8 cellular contexts compared by ENCODE assay signal in genomic region chr12:51269174-51270066, GRCh38. TPM values are rescaled to one million over a fixed set of nuclear protein-coding genes. Genes with fewer than 3 reads are reported as not detected.
DNase-seq lines count a peak whose midpoint lies in the region; ATAC-seq and TF ChIP-seq lines count a peak whose summit lies in the region.

No MANE protein-coding gene starts in this region.

- peak overlapping the region in 1 of 7 donors; percentile 68 for H3K27ac Mint-ChIP-seq in CD14-positive monocyte
- H3K27ac Mint-ChIP-seq in stimulated activated effector memory CD8-positive, alpha-beta T cell treated with anti-CD3 and anti-CD28 coated beads, Interleukin-12 subunit alpha, Interleukin-12 subunit beta, amount 100 ng/mL, for 72 hours: peak overlapping the region; percentile 20

- H3K9me3 Mint-ChIP-seq in CD14-positive monocyte: peaks cover 0 to 8% (median 2%) of the 10 kb centered on the region in 7 donors
- H3K9me3 Mint-ChIP-seq in stimulated activated effector memory CD8-positive, alpha-beta T cell treated with anti-CD3 and anti-CD28 coated beads, Interleukin-12 subunit alpha, Interleukin-12 subunit beta, amount 100 ng/mL, for 72 hours: no peaks in the 10 kb centered on the region

- peaks cover 0 to 15% of the 10 kb centered on the region in 2 donors for H3K36me3 Mint-ChIP-seq in CD14-positive monocyte
- no peaks in the 10 kb centered on the region for H3K36me3 Mint-ChIP-seq in stimulated activated effector memory CD8-positive, alpha-beta T cell treated with anti-CD3 and anti-CD28 coated beads, Interleukin-12 subunit alpha, Interleukin-12 subunit beta, amount 100 ng/mL, for 72 hours

- H3K4me1 Mint-ChIP-seq in CD14-positive monocyte: peaks cover 18% of the 10 kb centered on the region
- peaks cover 30% of the 10 kb centered on the region for H3K4me1 Mint-ChIP-seq in stimulated activated effector memory CD8-positive, alpha-beta T cell treated with anti-CD3 and anti-CD28 coated beads, Interleukin-12 subunit alpha, Interleukin-12 subunit beta, amount 100 ng/mL, for 72 hours

- H3K27me3 Mint-ChIP-seq in CD14-positive monocyte (ENCODE audit: low read depth in 3 of 3): peaks cover 35 to 51% (median 41%) of the 10 kb centered on the region in 3 donors

- no peak overlapping the region for H3K27ac ChIP-seq in ectodermal cell (ENCODE audit: insufficient read depth, low read depth, low read length, poor library complexity, severe bottlenecking)
- no peak overlapping the region for H3K27ac ChIP-seq in mesodermal cell (ENCODE audit: low read depth, low read length, severe bottlenecking)

- intact Hi-C loops in CD14-positive monocyte (cut with micrococcal nuclease): loop anchor here in 1 of 2 donors (10.0 kb wide), 2 partner anchors 55 to 75 kb away; partner anchors contain the start of genes CELA1 and POU6F1

- H3K9me3 ChIP-seq in ectodermal cell (ENCODE audit: control insufficient read depth, low read length) (no peaks in the 10 kb centered on the region), mesodermal cell (ENCODE audit: control insufficient read depth, low read length) (no peaks in the 10 kb centered on the region)

- H3K27me3 ChIP-seq in ectodermal cell (ENCODE audit: control insufficient read depth, insufficient read depth, low read length, poor library complexity, severe bottlenecking): peaks cover 30% of the 10 kb centered on the region

- no peaks in the 10 kb centered on the region for H3K36me3 ChIP-seq in ectodermal cell (ENCODE audit: control insufficient read depth, insufficient read depth, low read length)
- no peaks in the 10 kb centered on the region for H3K36me3 ChIP-seq in mesodermal cell (ENCODE audit: control insufficient read depth, insufficient read depth, low read length)

- in situ Hi-C loops in KBM-7 (cut with MboI; ENCODE audit: low pct_unique_long_range_greater_than_20kb, low sequenced_read_pairs): no loop called here

- WGBS in ectodermal cell, 2 experiments: 8% methylated on average over 59 of the region's 59 CpGs
- 12 to 21% methylated on average over 19 to 45 of the region's 59 CpGs for WGBS in mesodermal cell (ENCODE audit: insufficient coverage in 2 of 2), 2 experiments

- DNase-seq in CD14-positive monocyte (ENCODE audit: low spot score) (no peak), KBM-7 (peak; percentile 43), DMS114 treated with DMSO at 0.1 percent for 48 hours (lab: John Stamatoyannopoulos, UW; ENCODE audit: unreplicated experiment) (no peak)
- peak; percentile 63 to 68 for DNase-seq in activated CD4-positive, alpha-beta T cell treated with anti-CD3 and anti-CD28 coated beads for 4 hours
- DNase-seq in stimulated activated effector memory CD8-positive, alpha-beta T cell treated with anti-CD3 and anti-CD28 coated beads, Interleukin-12 subunit alpha, Interleukin-12 subunit beta, amount 100 ng/mL, for 72 hours (ENCODE audit: low spot score in 2 of 2): peak; percentile 22 to 62

- H3K4me3 Mint-ChIP-seq in CD14-positive monocyte: peak overlapping the region; percentile 87 to 93
- H3K4me3 Mint-ChIP-seq in stimulated activated effector memory CD8-positive, alpha-beta T cell treated with anti-CD3 and anti-CD28 coated beads, Interleukin-12 subunit alpha, Interleukin-12 subunit beta, amount 100 ng/mL, for 72 hours: peak overlapping the region; percentile 91

- ATAC-seq in GM21381 (IDR thresholded peaks at IDR 0.05; ENCODE audit: unreplicated experiment): peak; percentile 39
- ATAC-seq in stimulated activated effector memory CD8-positive, alpha-beta T cell treated with anti-CD3 and anti-CD28 coated beads, Interleukin-12 subunit alpha, Interleukin-12 subunit beta, amount 100 ng/mL, for 72 hours: peak; percentile 61

- peak overlapping the region; percentile 53 for H3K4me3 ChIP-seq in ectodermal cell (ENCODE audit: insufficient read depth, low read depth, low read length)
- H3K4me3 ChIP-seq in mesodermal cell (ENCODE audit: extremely low read depth, insufficient read depth, low read length, poor library complexity, severe bottlenecking): peak overlapping the region; percentile 70

- TF ChIP-seq CTCF in CD14-positive monocyte (IDR thresholded peaks at IDR 0.05): no peak

- H3K4me1 ChIP-seq in ectodermal cell (ENCODE audit: control insufficient read depth, insufficient read depth, low read length) (no peaks in the 10 kb centered on the region), mesodermal cell (ENCODE audit: control insufficient read depth, insufficient read depth, low read length, poor library complexity, severe bottlenecking) (peaks cover 3% of the 10 kb centered on the region)

RNA-seq across cellular contexts. Expression of gene SMAGP, which starts 0.8 kb away (rescaled TPM):
- 1 to 10 TPM; 3.0 to 6.6 TPM for polyA plus RNA-seq in CD14-positive monocyte
- polyA plus RNA-seq in ectodermal cell (2013, experiment 1 of 4): 16.6 TPM
- 23.8 TPM for polyA plus RNA-seq in ectodermal cell (2013, experiment 2 of 4)
- 16.9 TPM for polyA plus RNA-seq in ectodermal cell (2013, experiment 3 of 4)
- 17.1 TPM for polyA plus RNA-seq in ectodermal cell (2013, experiment 4 of 4)
- polyA plus RNA-seq in mesodermal cell (2013, experiment 1 of 2): 13.4 TPM
- 11.2 TPM for polyA plus RNA-seq in mesodermal cell (2013, experiment 2 of 2)

RNA-seq across cellular contexts. Expression of gene DAZAP2, which starts 30.8 kb away (rescaled TPM):
- polyA plus RNA-seq in CD14-positive monocyte: 1,000 to 10,000 TPM; 1,697 to 2,004 TPM
- 48.5 TPM for polyA plus RNA-seq in ectodermal cell (2013, experiment 1 of 4)
- 50.0 TPM for polyA plus RNA-seq in ectodermal cell (2013, experiment 2 of 4)
- polyA plus RNA-seq in ectodermal cell (2013, experiment 3 of 4): 52.1 TPM
- polyA plus RNA-seq in ectodermal cell (2013, experiment 4 of 4): 69.9 TPM
- polyA plus RNA-seq in mesodermal cell (2013, experiment 1 of 2): 128 TPM
- 107 TPM for polyA plus RNA-seq in mesodermal cell (2013, experiment 2 of 2)

RNA-seq across cellular contexts. Expression of gene POU6F1, which starts 51.6 kb away (rescaled TPM):
- polyA plus RNA-seq in CD14-positive monocyte: under 1 TPM in 1 of 2 donors, not detected in 1; 0.65 TPM
- 3.8 TPM for polyA plus RNA-seq in ectodermal cell (2013, experiment 1 of 4)
- 3.1 TPM for polyA plus RNA-seq in ectodermal cell (2013, experiment 2 of 4)
- 1.5 TPM for polyA plus RNA-seq in ectodermal cell (2013, experiment 3 of 4)
- 2.9 TPM for polyA plus RNA-seq in ectodermal cell (2013, experiment 4 of 4)
- 8.6 TPM for polyA plus RNA-seq in mesodermal cell (2013, experiment 1 of 2)
- polyA plus RNA-seq in mesodermal cell (2013, experiment 2 of 2): 4.8 TPM

RNA-seq across cellular contexts. Expression of gene BIN2, which starts 54.6 kb away (rescaled TPM):
- 100 to 1,000 TPM; 120 to 196 TPM for polyA plus RNA-seq in CD14-positive monocyte
- polyA plus RNA-seq in ectodermal cell (2013, experiment 1 of 4): not detected
- polyA plus RNA-seq in ectodermal cell (2013, experiment 2 of 4): not detected
- polyA plus RNA-seq in ectodermal cell (2013, experiment 3 of 4): not detected
- not detected for polyA plus RNA-seq in ectodermal cell (2013, experiment 4 of 4)
- polyA plus RNA-seq in mesodermal cell (2013, experiment 1 of 2): not detected
- not detected for polyA plus RNA-seq in mesodermal cell (2013, experiment 2 of 2)

Comparison
In these comparisons a context has a peak if more than half of its experiments do, and no peak if none do; other contexts are left out.
1. DNase-seq: peak in KBM-7 (single experiment), activated CD4-positive, alpha-beta T cell treated with anti-CD3 and anti-CD28 coated beads for 4 hours (2 of 2) and stimulated activated effector memory CD8-positive, alpha-beta T cell treated with anti-CD3 and anti-CD28 coated beads, Interleukin-12 subunit alpha, Interleukin-12 subunit beta, amount 100 ng/mL, for 72 hours (2 of 2); none in CD14-positive monocyte (single experiment) and DMS114 treated with DMSO at 0.1 percent for 48 hours (single experiment).